Comparison of ENCODE assay signal across 7 cellular contexts in the genomic region with DNA sequence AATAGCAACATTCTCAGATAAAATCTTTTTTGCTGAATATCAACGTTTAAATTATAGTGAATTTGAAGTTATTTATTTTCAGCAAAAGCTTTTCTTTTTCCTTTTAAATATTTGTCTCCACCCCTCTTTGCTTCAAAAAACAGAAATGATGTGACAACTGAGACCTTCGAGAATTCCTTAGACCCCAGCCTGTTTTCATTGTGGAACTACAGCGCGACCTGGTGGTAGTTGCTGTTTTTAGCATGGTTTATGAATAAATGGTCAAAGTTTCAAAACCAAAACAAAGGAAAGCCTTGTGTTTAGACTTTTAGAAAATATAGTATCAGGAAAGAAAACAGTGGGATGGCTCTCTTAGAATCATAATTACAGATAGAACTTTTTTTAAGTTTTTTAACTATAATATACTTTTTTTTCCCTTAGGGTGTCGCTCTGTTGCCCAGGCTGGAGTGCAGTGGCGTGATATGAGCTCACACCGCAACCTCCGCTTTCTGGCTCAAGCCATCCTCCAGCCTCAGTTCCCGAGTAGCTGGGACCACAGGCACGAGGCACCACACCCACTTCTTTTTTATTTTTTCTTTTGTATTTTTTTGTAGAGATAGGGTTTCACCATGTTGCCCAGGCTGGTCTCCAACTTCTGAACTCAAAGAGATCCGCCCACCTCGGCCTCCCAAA. TPM values are rescaled to one million over a fixed set of nuclear protein-coding genes. Genes with fewer than 3 reads are reported as not detected.
DNase-seq lines count a peak whose midpoint lies in the region; ATAC-seq and TF ChIP-seq lines count a peak whose summit lies in the region.

No MANE protein-coding gene starts in this region.

- no peak overlapping the region for H3K4me3 ChIP-seq in vagina

- DNase-seq in GM10266 (ENCODE audit: extremely low spot score) = peak; percentile 51
- DNase-seq in NCI-H446 treated with DMSO at 0.1 percent for 48 hours (lab: John Stamatoyannopoulos, UW) = peak; percentile 3
- DNase-seq in activated CD8-positive, alpha-beta memory T cell treated with anti-CD3 and anti-CD28 coated beads, Interleukin-2, amount 50 U/mL, for 4 hours = peak; percentile 31
- DNase-seq in fibroblast of peridontal ligament (ENCODE audit: extremely low read depth) = peak; percentile 88
- DNase-seq in nucleus accumbens (lab: John Stamatoyannopoulos, UW) = peak in 44 of 56 donors; percentile 1 to 81 (median 37)
- no peak for DNase-seq in vagina (ENCODE audit: extremely low spot score in 2 of 2)

- TF ChIP-seq CTCF in GM10266 (IDR thresholded peaks at IDR 0.05; ENCODE audit: control insufficient read depth, insufficient read depth, low read depth, missing control alignments) = peak; percentile 79
- peak; percentile 55 to 76 (median 63) for TF ChIP-seq CTCF in vagina (IDR thresholded peaks at IDR 0.05)

- peak; percentile 60 for ATAC-seq in HG02759 (IDR thresholded peaks at IDR 0.05; ENCODE audit: unreplicated experiment)

- no peaks in the 10 kb centered on the region for H3K9me3 ChIP-seq in vagina

- H3K4me1 ChIP-seq in vagina = no peaks in the 10 kb centered on the region

- TF ChIP-seq POLR2A in vagina (IDR thresholded peaks at IDR 0.05) = no peak

- H3K36me3 ChIP-seq in vagina = no peaks in the 10 kb centered on the region

- intact Hi-C loops in vagina (cut with DNase I) = no loop called here

- no peaks in the 10 kb centered on the region for H3K27me3 ChIP-seq in vagina

- H3K27ac ChIP-seq in vagina = no peak overlapping the region

RNA-seq across cellular contexts. Expression of a gene that starts 26.8 kb away (rescaled TPM):
- 25.0 TPM for total RNA-seq in vagina

Comparison
In these comparisons a context has a peak if more than half of its experiments do, and no peak if none do; other contexts are left out.
1. DNase-seq: peak in GM10266 (single experiment), NCI-H446 treated with DMSO at 0.1 percent for 48 hours (single experiment), activated CD8-positive, alpha-beta memory T cell treated with anti-CD3 and anti-CD28 coated beads, Interleukin-2, amount 50 U/mL, for 4 hours (single experiment), fibroblast of peridontal ligament (single experiment) and nucleus accumbens (44 of 56); none in vagina (0 of 2).